Comparison of ENCODE assay signal across 8 cellular contexts in genomic region chr11:57514538-57515331, GRCh38. TPM values are rescaled to one million over a fixed set of nuclear protein-coding genes. Genes with fewer than 3 reads are reported as not detected.
A peak's percentile ranks its signal among the peaks of the same experiment; 100 is the strongest.
DNase-seq lines count a peak whose midpoint lies in the region; ATAC-seq and TF ChIP-seq lines count a peak whose summit lies in the region.

No MANE protein-coding gene starts in this region.

- H3K4me1 ChIP-seq in cardiac muscle cell (ENCODE audit: low read depth): peaks cover 7% of the 10 kb centered on the region
- H3K4me1 ChIP-seq in psoas muscle: peaks cover 11% of the 10 kb centered on the region

- H3K4me3 ChIP-seq in cardiac muscle cell (peak overlapping the region; percentile 48), psoas muscle (peak overlapping the region; percentile 77)

- H3K27me3 ChIP-seq in cardiac muscle cell (peaks cover 13% of the 10 kb centered on the region), psoas muscle (ENCODE audit: insufficient read depth in 3 of 3, low read length in 2 of 3) (no peaks in the 10 kb centered on the region)

- H3K9me3 ChIP-seq in cardiac muscle cell (ENCODE audit: low read depth) (no peaks in the 10 kb centered on the region), psoas muscle (no peaks in the 10 kb centered on the region)

- H3K36me3 ChIP-seq in cardiac muscle cell: no peaks in the 10 kb centered on the region
- H3K36me3 ChIP-seq in psoas muscle (ENCODE audit: insufficient read depth in 1 of 2, low read depth in 1 of 2): peaks cover 0 to 8% of the 10 kb centered on the region in 2 donors

- 0 to 1% (median 1%) methylated on average over 44 to 57 of the region's 57 CpGs for WGBS in psoas muscle, 3 donors

- intact Hi-C loops in psoas muscle (cut with DNase I): no loop called here

- DNase-seq in activated gamma-delta T cell treated with Interleukin-2 at 50 U/mL for 16 hours (peak; percentile 48), activated gamma-delta T cell (lab: John Stamatoyannopoulos, UW) (no peak), OCI-M1 (lab: John Stamatoyannopoulos, UW) (peak; percentile 64), cardiac muscle cell (ENCODE audit: low read depth in 1 of 2, low spot score in 1 of 2) (peak; percentile 47 to 51), psoas muscle (peak; percentile 60 to 83), NCI-H2029 (lab: John Stamatoyannopoulos, UW) (no peak)
- DNase-seq in activated naive CD4-positive, alpha-beta T cell treated with Interleukin-2 at 50 U/mL for 16 hours: peak; percentile 54

- TF ChIP-seq CTCF in cardiac muscle cell (IDR thresholded peaks at IDR 0.05; ENCODE audit: low read depth, low read length) (no peak), psoas muscle (IDR thresholded peaks at IDR 0.05) (no peak)

- peak; percentile 43 for ATAC-seq in HG03095 (IDR thresholded peaks at IDR 0.05; ENCODE audit: unreplicated experiment)
- peak; percentile 50 to 87 (median 66) for ATAC-seq in psoas muscle

- H3K27ac ChIP-seq in cardiac muscle cell (no peak overlapping the region), psoas muscle (peak overlapping the region; percentile 68)

RNA-seq across cellular contexts. Expression of gene SLC43A1, which starts 0.8 kb away (rescaled TPM):
- total RNA-seq in cardiac muscle cell: 13.3 and 24.6 TPM in 2 replicates
- 11.2 and 23.7 TPM in 2 replicates for polyA plus RNA-seq in cardiac muscle cell
- 10 to 100 TPM in 1 of 4 donors, 1 to 10 TPM in 3; 4.1 to 15.3 (median 7.1) TPM for total RNA-seq in psoas muscle
- 10 to 100 TPM in 1 of 3 donors, 1 to 10 TPM in 2; 3.5 to 13.7 (median 7.5) TPM for polyA plus RNA-seq in psoas muscle

RNA-seq across cellular contexts. Expression of gene TIMM10, which starts 15.8 kb away (rescaled TPM):
- total RNA-seq in cardiac muscle cell (32.6 and 45.1 TPM in 2 replicates), psoas muscle (10 to 100 TPM; 55.0 to 90.0 (median 73.0) TPM)
- polyA plus RNA-seq in cardiac muscle cell (57.3 and 64.7 TPM in 2 replicates), psoas muscle (100 to 1,000 TPM in 2 of 3 donors, 10 to 100 TPM in 1; 97.7 to 149 (median 112) TPM)

RNA-seq across cellular contexts. Expression of gene SMTNL1, which starts 22.7 kb away (rescaled TPM):
- 0.11 TPM in 1 of 2 replicates, not detected in the other for total RNA-seq in cardiac muscle cell
- polyA plus RNA-seq in cardiac muscle cell: 0.47 and 0.89 TPM in 2 replicates
- total RNA-seq in psoas muscle: 100 to 1,000 TPM in 1 of 4 donors, 10 to 100 TPM in 2, 1 to 10 TPM in 1; 7.6 to 118 (median 36.9) TPM
- polyA plus RNA-seq in psoas muscle: 10 to 100 TPM in 2 of 3 donors, 1 to 10 TPM in 1; 6.7 to 19.7 (median 14.9) TPM

RNA-seq across cellular contexts. Expression of gene UBE2L6, which starts 52.7 kb away (rescaled TPM):
- total RNA-seq in cardiac muscle cell (113 and 129 TPM in 2 replicates), psoas muscle (10 to 100 TPM in 3 of 4 donors, 1 to 10 TPM in 1; 6.8 to 24.7 (median 12.3) TPM)
- polyA plus RNA-seq in cardiac muscle cell (158 and 231 TPM in 2 replicates), psoas muscle (1 to 10 TPM; 5.3 to 9.9 (median 9.1) TPM)

RNA-seq across cellular contexts. Expression of gene RTN4RL2, which starts 54.4 kb away (rescaled TPM):
- total RNA-seq in cardiac muscle cell (0.09 and 0.11 TPM in 2 replicates), psoas muscle (1 to 10 TPM in 1 of 4 donors, under 1 TPM in 3; 0.77 to 1.1 (median 0.84) TPM)
- polyA plus RNA-seq in cardiac muscle cell (0.61 and 1.3 TPM in 2 replicates), psoas muscle (under 1 TPM; 0.44 to 0.61 (median 0.49) TPM)

Comparison
In these comparisons a context has a peak if more than half of its experiments do, and no peak if none do; other contexts are left out.
1. DNase-seq: peak in activated gamma-delta T cell treated with Interleukin-2 at 50 U/mL for 16 hours (single experiment), OCI-M1 (single experiment), activated naive CD4-positive, alpha-beta T cell treated with Interleukin-2 at 50 U/mL for 16 hours (single experiment), cardiac muscle cell (2 of 2) and psoas muscle (2 of 2); none in activated gamma-delta T cell (single experiment) and NCI-H2029 (single experiment).